ENCODE assay signal across 13 cellular contexts in the genomic region with DNA sequence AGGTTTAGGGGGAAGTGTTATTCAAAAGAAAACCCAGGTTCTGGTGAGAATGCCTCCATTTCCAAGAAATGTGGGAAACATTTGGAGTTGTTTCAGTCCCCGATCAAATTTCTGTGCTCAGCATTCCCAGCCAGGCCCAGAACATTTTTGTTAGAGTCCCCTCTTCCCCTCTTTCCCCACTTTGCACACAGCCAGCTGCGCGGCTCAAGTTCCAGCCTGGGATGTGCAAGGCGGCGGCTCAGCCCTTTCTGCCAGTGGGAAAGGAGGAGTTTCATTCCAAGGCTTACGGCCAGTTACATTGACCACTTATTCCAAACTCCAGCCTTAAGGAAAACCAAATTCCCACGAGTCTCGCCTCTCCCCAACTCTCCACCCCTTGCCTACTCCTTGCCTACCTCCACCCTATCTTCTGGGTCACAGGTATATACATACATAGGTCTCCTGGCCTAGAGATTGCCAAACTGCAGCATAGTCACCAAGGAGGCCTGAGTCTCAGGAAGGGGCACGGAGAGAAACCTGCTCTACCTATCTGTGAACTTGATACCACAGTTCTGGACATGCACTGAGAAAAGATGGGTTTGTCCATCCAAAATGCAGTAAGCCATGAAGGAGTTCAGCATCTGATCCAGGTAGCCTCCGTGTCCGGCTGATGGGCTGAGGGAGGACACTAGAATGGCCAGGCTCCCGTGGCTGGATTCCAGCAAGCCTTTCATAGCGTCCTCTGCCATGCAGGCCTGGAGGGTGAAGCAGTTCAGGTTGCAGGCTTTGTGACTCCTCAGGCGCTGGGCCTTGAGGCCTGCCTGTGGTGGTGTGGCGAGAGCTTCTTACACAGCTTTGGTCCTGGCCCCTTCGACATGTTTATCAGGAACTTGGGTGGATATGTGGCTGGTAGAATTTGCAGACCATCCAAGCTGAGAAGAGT.
DNase-seq lines count a peak whose midpoint lies in the region; ATAC-seq and TF ChIP-seq lines count a peak whose summit lies in the region.
"Had no signal": no experiment of that assay in that cellular context is flagged by ENCODE, and none has a peak within 500 bp of the region (broad histone marks: within the 10 kb centered on the region; RNA-seq: fewer than 3 reads in every experiment).

No MANE protein-coding gene starts in this region.

- H3K14ac ChIP-seq in neuronal stem cell (ENCODE audit: low read length) = no peak overlapping the region

- peak overlapping the region; percentile 97 for H2BK12ac ChIP-seq in neuronal stem cell (ENCODE audit: low read length)

- H3K4me3 ChIP-seq in adipocyte (ENCODE audit: low read length) (peak overlapping the region; percentile 57), neuronal stem cell (ENCODE audit: low read length in 2 of 2) (no peak overlapping the region), upper lobe of right lung (no peak overlapping the region)
- H3K4me3 ChIP-seq: lung, right lobe of liver had no signal

- peak overlapping the region; percentile 52 for H3K27ac ChIP-seq in neuronal stem cell (replicated peaks; ENCODE audit: low read length)
- H3K27ac ChIP-seq in upper lobe of right lung = peak overlapping the region; percentile 72
- H3K27ac ChIP-seq: right lobe of liver had no signal

- H3K18ac ChIP-seq in neuronal stem cell (ENCODE audit: low read length) = peak overlapping the region; percentile 95

- no CpG with 5 or more reads among the region's 16 CpGs for WGBS in neuronal stem cell (ENCODE audit: extremely low coverage in 2 of 2, insufficient read length in 2 of 2, insufficient replicate concordance in 1 of 2), 2 donors

- peak overlapping the region; percentile 84 for H2BK15ac ChIP-seq in neuronal stem cell (ENCODE audit: low read length)

- H3K9ac ChIP-seq in adipocyte (ENCODE audit: low read length) (peak overlapping the region; percentile 86), neuronal stem cell (ENCODE audit: low read depth, low read length, poor library complexity) (no peak overlapping the region)

- no peak overlapping the region for H3K4me2 ChIP-seq in neuronal stem cell (ENCODE audit: insufficient read depth, low read length, poor library complexity, severe bottlenecking)

- ATAC-seq in Right ventricle myocardium superior (ENCODE audit: poor library complexity) (peak; percentile 40), upper lobe of right lung (no peak), HG03521 (IDR thresholded peaks at IDR 0.05; ENCODE audit: unreplicated experiment) (no peak)

- H3K36me3 ChIP-seq in adipocyte (ENCODE audit: control insufficient read depth, insufficient read depth, low read length, severe bottlenecking) (no peaks in the 10 kb centered on the region), neuronal stem cell (replicated peaks in 1 of 2; ENCODE audit: control insufficient read depth in 2 of 2, insufficient read depth in 2 of 2, low read length in 2 of 2) (no peaks in the 10 kb centered on the region), upper lobe of right lung (no peaks in the 10 kb centered on the region)
- H3K36me3 ChIP-seq: right lobe of liver had no signal

- peak overlapping the region; percentile 80 for H2AFZ ChIP-seq in neuronal stem cell (ENCODE audit: low read length)

- H3K79me1 ChIP-seq in neuronal stem cell (ENCODE audit: low read depth, low read length) = peaks cover 2% of the 10 kb centered on the region

- H4K8ac ChIP-seq in neuronal stem cell (ENCODE audit: low read depth, low read length) = peak overlapping the region; percentile 99

- H3K4ac ChIP-seq in neuronal stem cell (ENCODE audit: low read length) = peak overlapping the region; percentile 42

- no peaks in the 10 kb centered on the region for H3K9me3 ChIP-seq in adipocyte (ENCODE audit: control insufficient read depth, low read length)
- H3K9me3 ChIP-seq in neuronal stem cell (replicated peaks in 1 of 2; ENCODE audit: control insufficient read depth in 2 of 2, insufficient read depth in 1 of 2, low read depth in 1 of 2, low read length in 2 of 2) = no peaks in the 10 kb centered on the region
- H3K9me3 ChIP-seq in upper lobe of right lung = no peaks in the 10 kb centered on the region
- H3K9me3 ChIP-seq: right lobe of liver had no signal

- H3K23ac ChIP-seq in neuronal stem cell (ENCODE audit: low read depth, low read length, poor library complexity) = peak overlapping the region; percentile 74

- H3K4me1 ChIP-seq in adipocyte (ENCODE audit: control insufficient read depth, insufficient read depth, low read length) (peaks cover 76% of the 10 kb centered on the region), neuronal stem cell (ENCODE audit: control insufficient read depth in 2 of 2, insufficient read depth in 1 of 2, low read depth in 1 of 2, low read length in 2 of 2) (peaks cover 14 to 40% of the 10 kb centered on the region in 2 donors), upper lobe of right lung (peaks cover 55% of the 10 kb centered on the region)
- H3K4me1 ChIP-seq: right lobe of liver had no signal

- H2BK120ac ChIP-seq in neuronal stem cell (ENCODE audit: low read depth, low read length) = peak overlapping the region; percentile 99

- H2AK5ac ChIP-seq in neuronal stem cell (ENCODE audit: low read depth, low read length) = peak overlapping the region; percentile 96

- no peaks in the 10 kb centered on the region for H3K27me3 ChIP-seq in adipocyte (replicated peaks; ENCODE audit: control insufficient read depth, insufficient read depth, low read length)
- H3K27me3 ChIP-seq in neuronal stem cell (ENCODE audit: control insufficient read depth in 3 of 3, insufficient read depth in 3 of 3, low read depth in 1 of 3, low read length in 3 of 3) = no peaks in the 10 kb centered on the region
- no peaks in the 10 kb centered on the region for H3K27me3 ChIP-seq in upper lobe of right lung
- H3K27me3 ChIP-seq: right lobe of liver had no signal

- peak; percentile 63 for DNase-seq in adipocyte (ENCODE audit: low read depth)
- peak; percentile 76 for DNase-seq in Right ventricle myocardium superior
- no peak for DNase-seq in neuronal stem cell (ENCODE audit: low spot score)
- DNase-seq in upper lobe of right lung = no peak
- DNase-seq in NCI-H2107 treated with DMSO at 0.1 percent for 48 hours (lab: John Stamatoyannopoulos, UW; ENCODE audit: unreplicated experiment) = no peak
- no peak for DNase-seq in HUDEP-2 (lab: John Stamatoyannopoulos, UW; ENCODE audit: unreplicated experiment in 76 of 76)
- DNase-seq: activated T-cell treated with anti-CD3 and anti-CD28 coated beads for 4 hours, Calu3, foreskin melanocyte, RPMI8226 had no signal

- intact Hi-C loops in Right ventricle myocardium superior (cut with DNase I) (no loop called here), upper lobe of right lung (cut with DNase I) (no loop called here)

- H4K91ac ChIP-seq in neuronal stem cell (ENCODE audit: low read depth, low read length, poor library complexity) = peak overlapping the region; percentile 74

- H2BK5ac ChIP-seq in neuronal stem cell (ENCODE audit: low read length) = peak overlapping the region; percentile 77

- TF ChIP-seq CTCF in upper lobe of right lung (IDR thresholded peaks at IDR 0.05) = no peak

Comparison
In these comparisons a context has a peak if more than half of its experiments do, and no peak if none do; other contexts are left out.
1. DNase-seq: peak in adipocyte (single experiment) and Right ventricle myocardium superior (single experiment); none in neuronal stem cell (single experiment), upper lobe of right lung (single experiment), NCI-H2107 treated with DMSO at 0.1 percent for 48 hours (single experiment) and HUDEP-2 (0 of 76).